ENCODE assay signal across 30 cellular contexts in genomic region chr5:91946870-91947269, GRCh38.
"Had no signal": no experiment of that assay in that cellular context is flagged by ENCODE, and none has a peak within 500 bp of the region (broad histone marks: within the 10 kb centered on the region; RNA-seq: fewer than 3 reads in every experiment).

No MANE protein-coding gene starts in this region.

- H3K4me1 ChIP-seq: left lung, neural progenitor cell, right atrium auricular region, right lobe of liver, testis, thyroid gland, transverse colon, upper lobe of left lung, vagina had no signal

- H3K4me3 Mint-ChIP-seq: immature natural killer cell; mesothelial cell of epicardium; naive B cell; natural killer cell; nephron progenitor cell; neural progenitor cell; stimulated activated memory B cell treated with anti-CD40 and anti-IgM and Interleukin-4, amounts not matched to agents 10 μg/mL and 1 μg/mL and 100 μg/mL, for 72 hours; stimulated activated naive CD8-positive, alpha-beta T cell treated with anti-CD3 and anti-CD28 coated beads, Interleukin-15, amount 100 ng/mL, for 72 hours had no signal

- H3K36me3 ChIP-seq: left lung, neural progenitor cell, ovary, right atrium auricular region, right lobe of liver, thyroid gland, transverse colon, upper lobe of left lung, vagina had no signal

- H3K27ac Mint-ChIP-seq: immature natural killer cell; mesothelial cell of epicardium; naive B cell; natural killer cell; nephron progenitor cell; neural progenitor cell; progenitor cell of endocrine pancreas; stimulated activated memory B cell treated with anti-CD40 and anti-IgM and Interleukin-4, amounts not matched to agents 10 μg/mL and 1 μg/mL and 100 μg/mL, for 72 hours; stimulated activated naive CD8-positive, alpha-beta T cell treated with anti-CD3 and anti-CD28 coated beads, Interleukin-15, amount 100 ng/mL, for 72 hours had no signal

- H3K4me3 ChIP-seq: left lung, lung, neural progenitor cell, ovary, right atrium auricular region, right lobe of liver, smooth muscle cell, testis, thyroid gland, transverse colon, upper lobe of left lung, vagina had no signal

- H3K27ac ChIP-seq: left lung, neural progenitor cell, ovary, right atrium auricular region, right lobe of liver, testis, thyroid gland, transverse colon, upper lobe of left lung, vagina had no signal

- H3K27me3 ChIP-seq: left lung, neural progenitor cell, ovary, right atrium auricular region, right lobe of liver, testis, thyroid gland, transverse colon, upper lobe of left lung, vagina had no signal

- DNase-seq: hypothalamus; immature natural killer cell; kidney; left colon; left lung; mesendoderm; naive B cell; natural killer cell; nephron progenitor cell; ovary; right lobe of liver; stimulated activated CD4-positive, alpha-beta T cell treated with anti-CD3 and anti-CD28 coated beads, Interleukin-1b, Interleukin-23, amount 100 ng/mL, for 48 hours; stimulated activated CD4-positive, alpha-beta T cell treated with anti-CD3 and anti-CD28 coated beads, Interleukin-2, amount 100 ng/mL, for 48 hours; stimulated activated CD4-positive, alpha-beta T cell treated with anti-CD3 and anti-CD28 coated beads, Interleukin-4, amount 100 ng/mL, for 4 hours; stimulated activated CD8-positive, alpha-beta memory T cell treated with anti-CD3 and anti-CD28 coated beads, Interleukin-4, amount 100 ng/mL, for 48 hours; stimulated activated naive CD4-positive, alpha-beta T cell treated with Interleukin-2 at 50 U/mL for 16 hours; stimulated activated naive CD8-positive, alpha-beta T cell treated with anti-CD3 and anti-CD28 coated beads, Interleukin-15, amount 100 ng/mL, for 72 hours; substantia nigra; testis; thyroid gland; transverse colon; upper lobe of left lung had no signal

- ATAC-seq: left colon; left lung; natural killer cell; right lobe of liver; stimulated activated memory B cell treated with anti-CD40 and anti-IgM and Interleukin-4, amounts not matched to agents 10 μg/mL and 1 μg/mL and 100 μg/mL, for 72 hours; stimulated activated naive CD8-positive, alpha-beta T cell treated with anti-CD3 and anti-CD28 coated beads, Interleukin-15, amount 100 ng/mL, for 72 hours had no signal

- H3K4me2 ChIP-seq: neural progenitor cell, smooth muscle cell had no signal

- H3K9me3 Mint-ChIP-seq: mesothelial cell of epicardium; nephron progenitor cell; stimulated activated memory B cell treated with anti-CD40 and anti-IgM and Interleukin-4, amounts not matched to agents 10 μg/mL and 1 μg/mL and 100 μg/mL, for 72 hours; stimulated activated naive CD8-positive, alpha-beta T cell treated with anti-CD3 and anti-CD28 coated beads, Interleukin-15, amount 100 ng/mL, for 72 hours had no signal

- H3K9ac ChIP-seq: neural progenitor cell had no signal

- H3K27me3 Mint-ChIP-seq: naive B cell; progenitor cell of endocrine pancreas; stimulated activated memory B cell treated with anti-CD40 and anti-IgM and Interleukin-4, amounts not matched to agents 10 μg/mL and 1 μg/mL and 100 μg/mL, for 72 hours; stimulated activated naive CD8-positive, alpha-beta T cell treated with anti-CD3 and anti-CD28 coated beads, Interleukin-15, amount 100 ng/mL, for 72 hours had no signal

- H2AFZ ChIP-seq: neural progenitor cell had no signal

- H3K36me3 Mint-ChIP-seq: immature natural killer cell; mesothelial cell of epicardium; naive B cell; natural killer cell; stimulated activated memory B cell treated with anti-CD40 and anti-IgM and Interleukin-4, amounts not matched to agents 10 μg/mL and 1 μg/mL and 100 μg/mL, for 72 hours had no signal

- H3K9me3 ChIP-seq: left lung, ovary, right atrium auricular region, right lobe of liver, testis, thyroid gland, transverse colon, upper lobe of left lung, vagina had no signal

- H3K4me1 Mint-ChIP-seq: immature natural killer cell; naive B cell; natural killer cell; neural progenitor cell; stimulated activated memory B cell treated with anti-CD40 and anti-IgM and Interleukin-4, amounts not matched to agents 10 μg/mL and 1 μg/mL and 100 μg/mL, for 72 hours had no signal
